ENCODE assay signal across 11 cellular contexts in the genomic region with DNA sequence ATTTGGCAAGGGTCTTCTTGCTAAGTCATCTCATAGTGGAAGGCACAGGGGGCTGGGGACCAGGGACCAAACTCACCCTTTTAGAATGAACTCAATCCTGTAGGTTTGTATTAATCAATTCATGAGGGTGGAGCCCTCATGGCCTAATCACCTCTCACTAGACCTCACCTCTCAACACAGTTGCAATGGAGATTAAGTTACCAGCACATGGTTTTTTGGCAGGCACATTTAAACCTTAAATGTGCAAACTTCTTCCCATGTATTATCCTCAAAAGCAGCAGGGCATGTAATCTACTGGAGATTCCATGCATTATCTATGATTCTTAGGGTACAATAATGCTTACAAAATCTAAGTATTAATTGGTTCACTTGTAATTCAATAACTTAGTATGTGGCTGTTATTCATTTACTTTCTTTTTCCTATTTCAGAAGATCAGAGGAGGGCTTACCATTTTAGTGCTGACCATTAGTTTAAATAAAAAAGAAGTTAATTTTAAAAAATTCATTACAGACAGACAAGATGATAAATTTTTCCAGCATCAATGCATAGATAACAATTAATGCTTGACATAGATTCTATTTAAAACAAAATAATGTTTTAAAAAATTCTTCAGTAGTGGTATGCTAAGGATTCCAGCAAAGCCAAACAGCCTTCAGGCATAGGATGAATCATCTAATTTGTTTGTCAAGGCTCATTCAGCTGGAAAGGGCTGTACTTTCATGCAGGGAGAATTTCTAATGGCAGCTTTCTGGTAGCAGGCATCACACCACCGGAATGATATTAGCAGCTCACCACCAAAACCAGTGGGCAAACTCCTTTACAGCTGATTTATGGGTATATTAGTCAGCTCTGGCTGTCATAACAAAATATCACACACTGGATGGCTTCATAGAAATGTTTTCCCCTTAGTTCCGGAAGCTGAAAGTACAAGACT.
A peak's percentile ranks its signal among the peaks of the same experiment; 100 is the strongest.
DNase-seq lines count a peak whose midpoint lies in the region; ATAC-seq, FAIRE-seq and TF ChIP-seq lines count a peak whose summit lies in the region.
"Had no signal": no experiment of that assay in that cellular context is flagged by ENCODE, and none has a peak within 500 bp of the region (broad histone marks: within the 10 kb centered on the region; RNA-seq: fewer than 3 reads in every experiment).

No MANE protein-coding gene starts in this region.

- TF ChIP-seq RAD21 in A549 (conservative IDR thresholded peaks at IDR 0.05 in 1 of 2, IDR thresholded peaks at IDR 0.05 in 1 of 2) = no peak

- POLR2A ChIA-PET in A549 (lab: Yijun Ruan, JAX) = no interaction called here
- POLR2A ChIA-PET in HEK293 (lab: Yijun Ruan, JAX) = interaction anchor here (1.0 kb wide), 2 partner anchors 204 to 206 kb away, joined by 3 to 6 read pairs; a partner anchor contains a TSS

- no peak overlapping the region for H3K27ac Mint-ChIP-seq in activated naive CD8-positive, alpha-beta T cell treated with anti-CD3 and anti-CD28 coated beads, Interleukin-2, amount 50 U/mL, for 24 hours

- peaks cover 2% of the 10 kb centered on the region for H3K27me3 Mint-ChIP-seq in activated naive CD8-positive, alpha-beta T cell treated with anti-CD3 and anti-CD28 coated beads, Interleukin-2, amount 50 U/mL, for 24 hours

- H3K36me3 Mint-ChIP-seq in activated naive CD8-positive, alpha-beta T cell treated with anti-CD3 and anti-CD28 coated beads, Interleukin-2, amount 50 U/mL, for 24 hours (ENCODE audit: low read depth) = no peaks in the 10 kb centered on the region

- H3K4me2 ChIP-seq in A549 = peak overlapping the region; percentile 51

- H3K4me1 ChIP-seq in A549 (peaks cover 27% of the 10 kb centered on the region), HEK293 (ENCODE audit: control insufficient read depth, insufficient read depth, low read length) (peaks cover 16% of the 10 kb centered on the region)

- peak; percentile 87 to 92 for ATAC-seq in A549
- no peak for ATAC-seq in activated naive CD8-positive, alpha-beta T cell treated with anti-CD3 and anti-CD28 coated beads, Interleukin-2, amount 50 U/mL, for 24 hours
- no peak for ATAC-seq in HG03095 (IDR thresholded peaks at IDR 0.05; ENCODE audit: unreplicated experiment)

- H3K4me3 Mint-ChIP-seq in activated naive CD8-positive, alpha-beta T cell treated with anti-CD3 and anti-CD28 coated beads, Interleukin-2, amount 50 U/mL, for 24 hours = no peak overlapping the region

- TF ChIP-seq EP300 in A549 (IDR thresholded peaks at IDR 0.05) = no peak

- H3K4me3 ChIP-seq in A549 (no peak overlapping the region), HEK293 (ENCODE audit: low read depth, low read length) (peak overlapping the region; percentile 9; the same call in 1 of the 2 replicates)
- H3K4me3 ChIP-seq: lung had no signal

- TF ChIP-seq POLR2A in A549 (IDR thresholded peaks at IDR 0.05; ENCODE audit: low read length) = no peak

- H3K36me3 ChIP-seq in HEK293 (ENCODE audit: control insufficient read depth in 2 of 2, insufficient read depth in 1 of 2, low read length in 2 of 2) = no peaks in the 10 kb centered on the region

- H3K9me3 ChIP-seq in A549 (no peaks in the 10 kb centered on the region), HEK293 (ENCODE audit: control insufficient read depth, insufficient read depth, low read depth, low read length) (no peaks in the 10 kb centered on the region)

- H3K27ac ChIP-seq in A549 (0 out of 6 replicates have a peak overlapping the region, but pooled peaks of 1 of the 2 experiments have one; percentile 21), HEK293 (ENCODE audit: extremely low read depth, low read depth, low read length) (no peak overlapping the region)

- DNase-seq in A549 (ENCODE audit: low read depth in 1 of 2, low spot score in 1 of 2) (peak; percentile 54 to 56), T1000 (lab: John Stamatoyannopoulos, UW) (peak; percentile 45), iris pigment epithelial cell (ENCODE audit: low read depth) (peak; percentile 63), KG1 (lab: John Stamatoyannopoulos, UW) (no peak)
- DNase-seq in activated naive CD4-positive, alpha-beta T cell treated with Interleukin-2 at 50 U/mL for 16 hours = no peak
- DNase-seq in activated naive CD8-positive, alpha-beta T cell treated with anti-CD3 and anti-CD28 coated beads, Interleukin-2, amount 50 U/mL, for 24 hours = no peak
- DNase-seq: Right ventricle myocardium superior had no signal

- no peaks in the 10 kb centered on the region for H3K9me3 Mint-ChIP-seq in activated naive CD8-positive, alpha-beta T cell treated with anti-CD3 and anti-CD28 coated beads, Interleukin-2, amount 50 U/mL, for 24 hours

- CTCF ChIA-PET in A549 (lab: Yijun Ruan, JAX) (interaction anchor here (1.1 to 1.3 kb wide), 2 partner anchors 43 to 101 kb away, joined by 3 read pairs; no protein-coding TSS in a partner anchor), HEK293 (lab: Yijun Ruan, JAX) (interaction anchor here (0.9 to 1.8 kb wide), 2 partner anchors 9 to 12 kb away, joined by 3 to 7 read pairs; no protein-coding TSS in a partner anchor)

- no peaks in the 10 kb centered on the region for H3K4me1 Mint-ChIP-seq in activated naive CD8-positive, alpha-beta T cell treated with anti-CD3 and anti-CD28 coated beads, Interleukin-2, amount 50 U/mL, for 24 hours

- TF ChIP-seq CTCF in A549 (IDR thresholded peaks at IDR 0.05) = no peak
- TF ChIP-seq CTCF in HEK293 (tag by site-specific recombination; IDR thresholded peaks at IDR 0.05) = no peak

- WGBS in A549 (ENCODE audit: missing lambda C conversion rate) = 12% methylated on average over 2 of the region's 2 CpGs

- FAIRE-seq in A549 (lab: Jason Lieb, UNC) = no peak
- FAIRE-seq: D721Med had no signal

TF ChIP-seq in A549, 52 proteins besides CTCF, POLR2A, EP300 and RAD21:
- TF ChIP-seq MYC (IDR thresholded peaks at IDR 0.05; ENCODE audit: borderline replicate concordance, low read length) = no peak
- TF ChIP-seq FOXS1 (CRISPR knock-in tag; IDR thresholded peaks at IDR 0.05) = no peak
- peak; percentile 57 for TF ChIP-seq FOSL2 (IDR thresholded peaks at IDR 0.05)
- TF ChIP-seq FOSL2 (CRISPR knock-in tag; IDR thresholded peaks at IDR 0.05) = peak; percentile 68
- TF ChIP-seq JUNB (IDR thresholded peaks at IDR 0.05) = peak; percentile 63
- TF ChIP-seq GATA3 (IDR thresholded peaks at IDR 0.05; ENCODE audit: borderline replicate concordance) = no peak; the same call in 1 of the 2 replicates

TF ChIP-seq in HEK293, 187 proteins besides CTCF, POLR2A, EP300 and RAD21 (continues in another document):
- TF ChIP-seq YY2 (tag by site-specific recombination; IDR thresholded peaks at IDR 0.05) = peak; percentile 51; the same call in 1 of the 2 replicates
- no peak for TF ChIP-seq SALL2 (tag by site-specific recombination; IDR thresholded peaks at IDR 0.05; ENCODE audit: borderline replicate concordance)
- TF ChIP-seq OSR2 (tag by site-specific recombination; IDR thresholded peaks at IDR 0.05) = peak; percentile 95
- TF ChIP-seq ZNF843 (tag by site-specific recombination; IDR thresholded peaks at IDR 0.05) = 0 out of 2 replicates have a peak, but pooled peaks have one; percentile 4
- TF ChIP-seq ZNF366 (tag by site-specific recombination; conservative IDR thresholded peaks at IDR 0.05) = peak; percentile 60
- TF ChIP-seq, protein P1, sequence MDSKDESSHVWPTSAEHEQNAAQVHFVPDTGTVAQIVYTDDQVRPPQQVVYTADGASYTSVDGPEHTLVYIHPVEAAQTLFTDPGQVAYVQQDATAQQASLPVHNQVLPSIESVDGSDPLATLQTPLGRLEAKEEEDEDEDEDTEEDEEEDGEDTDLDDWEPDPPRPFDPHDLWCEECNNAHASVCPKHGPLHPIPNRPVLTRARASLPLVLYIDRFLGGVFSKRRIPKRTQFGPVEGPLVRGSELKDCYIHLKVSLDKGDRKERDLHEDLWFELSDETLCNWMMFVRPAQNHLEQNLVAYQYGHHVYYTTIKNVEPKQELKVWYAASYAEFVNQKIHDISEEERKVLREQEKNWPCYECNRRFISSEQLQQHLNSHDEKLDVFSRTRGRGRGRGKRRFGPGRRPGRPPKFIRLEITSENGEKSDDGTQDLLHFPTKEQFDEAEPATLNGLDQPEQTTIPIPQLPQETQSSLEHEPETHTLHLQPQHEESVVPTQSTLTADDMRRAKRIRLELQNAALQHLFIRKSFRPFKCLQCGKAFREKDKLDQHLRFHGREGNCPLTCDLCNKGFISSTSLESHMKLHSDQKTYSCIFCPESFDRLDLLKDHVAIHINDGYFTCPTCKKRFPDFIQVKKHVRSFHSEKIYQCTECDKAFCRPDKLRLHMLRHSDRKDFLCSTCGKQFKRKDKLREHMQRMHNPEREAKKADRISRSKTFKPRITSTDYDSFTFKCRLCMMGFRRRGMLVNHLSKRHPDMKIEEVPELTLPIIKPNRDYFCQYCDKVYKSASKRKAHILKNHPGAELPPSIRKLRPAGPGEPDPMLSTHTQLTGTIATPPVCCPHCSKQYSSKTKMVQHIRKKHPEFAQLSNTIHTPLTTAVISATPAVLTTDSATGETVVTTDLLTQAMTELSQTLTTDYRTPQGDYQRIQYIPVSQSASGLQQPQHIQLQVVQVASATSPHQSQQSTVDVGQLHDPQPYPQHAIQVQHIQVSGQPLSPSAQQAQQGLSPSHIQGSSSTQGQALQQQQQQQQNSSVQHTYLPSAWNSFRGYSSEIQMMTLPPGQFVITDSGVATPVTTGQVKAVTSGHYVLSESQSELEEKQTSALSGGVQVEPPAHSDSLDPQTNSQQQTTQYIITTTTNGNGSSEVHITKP (tag by site-specific recombination; IDR thresholded peaks at IDR 0.05) = peak; percentile 67
- TF ChIP-seq, protein P2, sequence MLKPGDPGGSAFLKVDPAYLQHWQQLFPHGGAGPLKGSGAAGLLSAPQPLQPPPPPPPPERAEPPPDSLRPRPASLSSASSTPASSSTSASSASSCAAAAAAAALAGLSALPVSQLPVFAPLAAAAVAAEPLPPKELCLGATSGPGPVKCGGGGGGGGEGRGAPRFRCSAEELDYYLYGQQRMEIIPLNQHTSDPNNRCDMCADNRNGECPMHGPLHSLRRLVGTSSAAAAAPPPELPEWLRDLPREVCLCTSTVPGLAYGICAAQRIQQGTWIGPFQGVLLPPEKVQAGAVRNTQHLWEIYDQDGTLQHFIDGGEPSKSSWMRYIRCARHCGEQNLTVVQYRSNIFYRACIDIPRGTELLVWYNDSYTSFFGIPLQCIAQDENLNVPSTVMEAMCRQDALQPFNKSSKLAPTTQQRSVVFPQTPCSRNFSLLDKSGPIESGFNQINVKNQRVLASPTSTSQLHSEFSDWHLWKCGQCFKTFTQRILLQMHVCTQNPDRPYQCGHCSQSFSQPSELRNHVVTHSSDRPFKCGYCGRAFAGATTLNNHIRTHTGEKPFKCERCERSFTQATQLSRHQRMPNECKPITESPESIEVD (tag by site-specific recombination; IDR thresholded peaks at IDR 0.05) = peak; percentile 59
- peak; percentile 21; the same call in 1 of the 2 replicates for TF ChIP-seq WT1 (tag by site-specific recombination; IDR thresholded peaks at IDR 0.05)
- TF ChIP-seq ZNF184 (tag by site-specific recombination; IDR thresholded peaks at IDR 0.05) = 0 out of 2 replicates have a peak, but pooled peaks have one; percentile 9
- TF ChIP-seq ZNF660 (tag by site-specific recombination; IDR thresholded peaks at IDR 0.05) = peak; percentile 62
- TF ChIP-seq ZNF629 (tag by site-specific recombination; IDR thresholded peaks at IDR 0.05) = 0 out of 2 replicates have a peak, but pooled peaks have one; percentile 53
- no peak for TF ChIP-seq KLF16 (tag by site-specific recombination; IDR thresholded peaks at IDR 0.05)

Comparison
In these comparisons a context has a peak if more than half of its experiments do, and no peak if none do; other contexts are left out.
1. ATAC-seq: peak in A549 (2 of 2); none in activated naive CD8-positive, alpha-beta T cell treated with anti-CD3 and anti-CD28 coated beads, Interleukin-2, amount 50 U/mL, for 24 hours (single experiment) and HG03095 (single experiment).
2. DNase-seq: peak in A549 (2 of 2), T1000 (single experiment) and iris pigment epithelial cell (single experiment); none in activated naive CD4-positive, alpha-beta T cell treated with Interleukin-2 at 50 U/mL for 16 hours (single experiment), KG1 (single experiment) and activated naive CD8-positive, alpha-beta T cell treated with anti-CD3 and anti-CD28 coated beads, Interleukin-2, amount 50 U/mL, for 24 hours (single experiment).